In the genomic region with DNA sequence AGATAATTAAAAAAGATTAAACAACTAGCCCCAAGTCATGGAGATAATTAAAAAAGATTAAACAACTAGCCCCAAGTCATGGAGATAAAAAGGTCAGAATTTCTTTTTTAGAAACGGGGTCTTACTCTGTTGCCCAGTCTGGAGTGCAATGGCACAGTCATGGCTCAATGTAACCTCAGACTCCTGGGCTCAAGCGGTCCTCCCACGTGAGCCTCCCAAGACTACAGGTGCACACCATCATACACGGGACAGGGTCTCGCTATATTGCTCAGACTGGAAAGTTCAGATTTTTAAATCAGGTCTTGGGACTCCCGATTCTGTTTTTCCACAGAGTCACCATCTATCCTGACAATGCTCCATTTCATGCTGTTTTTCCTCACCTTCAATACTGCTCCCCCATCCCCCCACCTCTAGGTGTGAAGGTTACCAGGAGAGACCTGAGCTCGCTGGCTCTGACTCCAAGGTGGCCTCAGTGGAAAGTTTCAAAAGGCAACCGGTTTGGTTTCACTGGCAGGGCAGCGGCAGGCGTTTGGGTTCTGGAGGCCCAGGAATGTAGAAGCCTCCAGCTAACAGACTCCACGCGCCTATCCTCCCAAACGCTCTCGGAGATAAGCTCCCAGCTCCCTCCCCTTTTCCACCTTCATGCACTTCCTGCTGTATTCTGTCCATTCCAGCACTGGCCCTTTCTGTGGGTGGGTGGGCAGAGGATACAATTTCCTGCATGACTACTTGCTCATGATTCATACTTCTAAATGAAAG, we compare ENCODE assay signal across 1 cellular context.
TF ChIP-seq lines count a peak whose summit lies in the region.

No MANE protein-coding gene starts in this region.

TF ChIP-seq in HepG2, 621 proteins besides CTCF, POLR2A, EP300 and RAD21:
- TF ChIP-seq, protein P1, sequence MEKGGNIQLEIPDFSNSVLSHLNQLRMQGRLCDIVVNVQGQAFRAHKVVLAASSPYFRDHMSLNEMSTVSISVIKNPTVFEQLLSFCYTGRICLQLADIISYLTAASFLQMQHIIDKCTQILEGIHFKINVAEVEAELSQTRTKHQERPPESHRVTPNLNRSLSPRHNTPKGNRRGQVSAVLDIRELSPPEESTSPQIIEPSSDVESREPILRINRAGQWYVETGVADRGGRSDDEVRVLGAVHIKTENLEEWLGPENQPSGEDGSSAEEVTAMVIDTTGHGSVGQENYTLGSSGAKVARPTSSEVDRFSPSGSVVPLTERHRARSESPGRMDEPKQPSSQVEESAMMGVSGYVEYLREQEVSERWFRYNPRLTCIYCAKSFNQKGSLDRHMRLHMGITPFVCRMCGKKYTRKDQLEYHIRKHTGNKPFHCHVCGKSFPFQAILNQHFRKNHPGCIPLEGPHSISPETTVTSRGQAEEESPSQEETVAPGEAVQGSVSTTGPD (CRISPR knock-in tag; IDR thresholded peaks at IDR 0.05) = no peak
- TF ChIP-seq MTF1 (CRISPR knock-in tag; IDR thresholded peaks at IDR 0.05) = no peak
- TF ChIP-seq ZNF615 (CRISPR knock-in tag; IDR thresholded peaks at IDR 0.05; ENCODE audit: borderline replicate concordance) = no peak
- TF ChIP-seq, protein P2, sequence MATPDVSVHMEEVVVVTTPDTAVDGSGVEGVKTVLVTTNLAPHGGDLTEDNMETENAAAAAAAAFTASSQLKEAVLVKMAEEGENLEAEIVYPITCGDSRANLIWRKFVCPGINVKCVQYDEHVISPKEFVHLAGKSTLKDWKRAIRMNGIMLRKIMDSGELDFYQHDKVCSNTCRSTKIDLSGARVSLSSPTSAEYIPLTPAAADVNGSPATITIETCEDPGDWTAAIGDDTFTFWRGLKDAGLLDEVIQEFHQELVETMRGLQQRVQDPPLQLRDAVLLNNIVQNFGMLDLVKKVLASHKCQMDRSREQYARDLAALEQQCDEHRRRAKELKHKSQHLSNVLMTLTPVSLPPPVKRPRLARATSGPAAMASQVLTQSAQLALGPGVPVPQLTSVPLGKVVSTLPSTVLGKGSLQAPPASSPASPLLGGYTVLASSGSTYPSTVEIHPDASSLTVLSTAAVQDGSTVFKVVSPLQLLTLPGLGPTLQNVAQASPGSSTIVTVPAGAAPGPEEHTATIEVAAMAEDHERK (CRISPR knock-in tag; IDR thresholded peaks at IDR 0.05; ENCODE audit: low read depth) = no peak
- TF ChIP-seq, protein P3, sequence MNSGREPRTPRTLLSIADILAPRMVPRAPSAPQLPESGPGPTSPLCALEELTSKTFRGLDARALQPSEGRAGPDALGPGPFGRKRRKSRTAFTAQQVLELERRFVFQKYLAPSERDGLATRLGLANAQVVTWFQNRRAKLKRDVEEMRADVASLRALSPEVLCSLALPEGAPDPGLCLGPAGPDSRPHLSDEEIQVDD (CRISPR knock-in tag; IDR thresholded peaks at IDR 0.05; ENCODE audit: borderline replicate concordance) = no peak
- no peak for TF ChIP-seq ZNF225 (CRISPR knock-in tag; IDR thresholded peaks at IDR 0.05)
- TF ChIP-seq, protein P4, sequence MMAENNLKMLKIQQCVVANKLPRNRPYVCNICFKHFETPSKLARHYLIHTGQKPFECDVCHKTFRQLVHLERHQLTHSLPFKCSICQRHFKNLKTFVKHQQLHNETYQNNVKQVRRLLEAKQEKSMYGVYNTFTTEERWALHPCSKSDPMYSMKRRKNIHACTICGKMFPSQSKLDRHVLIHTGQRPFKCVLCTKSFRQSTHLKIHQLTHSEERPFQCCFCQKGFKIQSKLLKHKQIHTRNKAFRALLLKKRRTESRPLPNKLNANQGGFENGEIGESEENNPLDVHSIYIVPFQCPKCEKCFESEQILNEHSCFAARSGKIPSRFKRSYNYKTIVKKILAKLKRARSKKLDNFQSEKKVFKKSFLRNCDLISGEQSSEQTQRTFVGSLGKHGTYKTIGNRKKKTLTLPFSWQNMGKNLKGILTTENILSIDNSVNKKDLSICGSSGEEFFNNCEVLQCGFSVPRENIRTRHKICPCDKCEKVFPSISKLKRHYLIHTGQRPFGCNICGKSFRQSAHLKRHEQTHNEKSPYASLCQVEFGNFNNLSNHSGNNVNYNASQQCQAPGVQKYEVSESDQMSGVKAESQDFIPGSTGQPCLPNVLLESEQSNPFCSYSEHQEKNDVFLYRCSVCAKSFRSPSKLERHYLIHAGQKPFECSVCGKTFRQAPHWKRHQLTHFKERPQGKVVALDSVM (CRISPR knock-in tag; IDR thresholded peaks at IDR 0.05) = peak; percentile 80
- TF ChIP-seq, protein P5, sequence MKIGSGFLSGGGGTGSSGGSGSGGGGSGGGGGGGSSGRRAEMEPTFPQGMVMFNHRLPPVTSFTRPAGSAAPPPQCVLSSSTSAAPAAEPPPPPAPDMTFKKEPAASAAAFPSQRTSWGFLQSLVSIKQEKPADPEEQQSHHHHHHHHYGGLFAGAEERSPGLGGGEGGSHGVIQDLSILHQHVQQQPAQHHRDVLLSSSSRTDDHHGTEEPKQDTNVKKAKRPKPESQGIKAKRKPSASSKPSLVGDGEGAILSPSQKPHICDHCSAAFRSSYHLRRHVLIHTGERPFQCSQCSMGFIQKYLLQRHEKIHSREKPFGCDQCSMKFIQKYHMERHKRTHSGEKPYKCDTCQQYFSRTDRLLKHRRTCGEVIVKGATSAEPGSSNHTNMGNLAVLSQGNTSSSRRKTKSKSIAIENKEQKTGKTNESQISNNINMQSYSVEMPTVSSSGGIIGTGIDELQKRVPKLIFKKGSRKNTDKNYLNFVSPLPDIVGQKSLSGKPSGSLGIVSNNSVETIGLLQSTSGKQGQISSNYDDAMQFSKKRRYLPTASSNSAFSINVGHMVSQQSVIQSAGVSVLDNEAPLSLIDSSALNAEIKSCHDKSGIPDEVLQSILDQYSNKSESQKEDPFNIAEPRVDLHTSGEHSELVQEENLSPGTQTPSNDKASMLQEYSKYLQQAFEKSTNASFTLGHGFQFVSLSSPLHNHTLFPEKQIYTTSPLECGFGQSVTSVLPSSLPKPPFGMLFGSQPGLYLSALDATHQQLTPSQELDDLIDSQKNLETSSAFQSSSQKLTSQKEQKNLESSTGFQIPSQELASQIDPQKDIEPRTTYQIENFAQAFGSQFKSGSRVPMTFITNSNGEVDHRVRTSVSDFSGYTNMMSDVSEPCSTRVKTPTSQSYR (CRISPR knock-in tag; IDR thresholded peaks at IDR 0.05; ENCODE audit: borderline replicate concordance) = peak; percentile 38; the same call in 1 of the 2 replicates
- peak; percentile 55 for TF ChIP-seq ZNF7 (CRISPR knock-in tag; IDR thresholded peaks at IDR 0.05)
- 0 out of 2 replicates have a peak, but pooled peaks have one; percentile 12 for TF ChIP-seq KDM2A (CRISPR knock-in tag; IDR thresholded peaks at IDR 0.05; ENCODE audit: borderline replicate concordance, low read depth)
- TF ChIP-seq SOX5 (CRISPR knock-in tag; IDR thresholded peaks at IDR 0.05; ENCODE audit: borderline replicate concordance) = no peak
- no peak for TF ChIP-seq GPN1 (CRISPR knock-in tag; IDR thresholded peaks at IDR 0.05; ENCODE audit: borderline replicate concordance)
- no peak for TF ChIP-seq RFXAP (CRISPR knock-in tag; IDR thresholded peaks at IDR 0.05; ENCODE audit: borderline replicate concordance)
- TF ChIP-seq ZNF562 (CRISPR knock-in tag; IDR thresholded peaks at IDR 0.05; ENCODE audit: borderline replicate concordance) = no peak
- TF ChIP-seq, protein P6, sequence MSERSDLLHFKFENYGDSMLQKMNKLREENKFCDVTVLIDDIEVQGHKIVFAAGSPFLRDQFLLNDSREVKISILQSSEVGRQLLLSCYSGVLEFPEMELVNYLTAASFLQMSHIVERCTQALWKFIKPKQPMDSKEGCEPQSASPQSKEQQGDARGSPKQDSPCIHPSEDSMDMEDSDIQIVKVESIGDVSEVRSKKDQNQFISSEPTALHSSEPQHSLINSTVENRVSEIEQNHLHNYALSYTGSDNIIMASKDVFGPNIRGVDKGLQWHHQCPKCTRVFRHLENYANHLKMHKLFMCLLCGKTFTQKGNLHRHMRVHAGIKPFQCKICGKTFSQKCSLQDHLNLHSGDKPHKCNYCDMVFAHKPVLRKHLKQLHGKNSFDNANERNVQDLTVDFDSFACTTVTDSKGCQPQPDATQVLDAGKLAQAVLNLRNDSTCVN (CRISPR knock-in tag; IDR thresholded peaks at IDR 0.05; ENCODE audit: borderline replicate concordance) = no peak
- TF ChIP-seq THAP11 (CRISPR knock-in tag; IDR thresholded peaks at IDR 0.05) = no peak
- no peak for TF ChIP-seq ZFX (CRISPR knock-in tag; IDR thresholded peaks at IDR 0.05; ENCODE audit: low read depth)
- TF ChIP-seq ZNF263 (CRISPR knock-in tag; IDR thresholded peaks at IDR 0.05) = peak; percentile 29; the same call in 1 of the 2 replicates
- no peak for TF ChIP-seq ZFP62 (CRISPR knock-in tag; IDR thresholded peaks at IDR 0.05)
- no peak for TF ChIP-seq ZNF747 (CRISPR knock-in tag; IDR thresholded peaks at IDR 0.05; ENCODE audit: borderline replicate concordance)
- no peak for TF ChIP-seq POLR2AphosphoS5 (IDR thresholded peaks at IDR 0.05; ENCODE audit: low read depth, low read length)
- TF ChIP-seq ZNF552 (CRISPR knock-in tag; IDR thresholded peaks at IDR 0.05; ENCODE audit: borderline replicate concordance) = no peak
- 0 out of 2 replicates have a peak, but pooled peaks have one; percentile 19 for TF ChIP-seq ZMYM3 (CRISPR knock-in tag; IDR thresholded peaks at IDR 0.05)
- TF ChIP-seq ZNF256 (CRISPR knock-in tag; conservative IDR thresholded peaks at IDR 0.05) = no peak
- TF ChIP-seq SRY (CRISPR knock-in tag; IDR thresholded peaks at IDR 0.05) = no peak
- no peak for TF ChIP-seq KAT8 (CRISPR knock-in tag; IDR thresholded peaks at IDR 0.05)
- TF ChIP-seq, protein P7, sequence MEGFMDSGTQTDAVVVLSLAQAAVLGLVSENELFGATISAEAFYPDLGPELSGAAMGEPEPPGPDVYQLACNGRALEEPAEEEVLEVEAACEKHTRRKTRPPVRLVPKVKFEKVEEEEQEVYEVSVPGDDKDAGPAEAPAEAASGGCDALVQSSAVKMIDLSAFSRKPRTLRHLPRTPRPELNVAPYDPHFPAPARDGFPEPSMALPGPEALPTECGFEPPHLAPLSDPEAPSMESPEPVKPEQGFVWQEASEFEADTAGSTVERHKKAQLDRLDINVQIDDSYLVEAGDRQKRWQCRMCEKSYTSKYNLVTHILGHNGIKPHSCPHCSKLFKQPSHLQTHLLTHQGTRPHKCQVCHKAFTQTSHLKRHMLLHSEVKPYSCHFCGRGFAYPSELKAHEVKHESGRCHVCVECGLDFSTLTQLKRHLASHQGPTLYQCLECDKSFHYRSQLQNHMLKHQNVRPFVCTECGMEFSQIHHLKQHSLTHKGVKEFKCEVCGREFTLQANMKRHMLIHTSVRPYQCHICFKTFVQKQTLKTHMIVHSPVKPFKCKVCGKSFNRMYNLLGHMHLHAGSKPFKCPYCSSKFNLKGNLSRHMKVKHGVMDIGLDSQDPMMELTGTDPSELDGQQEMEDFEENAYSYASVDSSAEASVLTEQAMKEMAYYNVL (CRISPR knock-in tag; IDR thresholded peaks at IDR 0.05; ENCODE audit: borderline replicate concordance) = no peak
- no peak for TF ChIP-seq FOXC1 (CRISPR knock-in tag; IDR thresholded peaks at IDR 0.05; ENCODE audit: borderline replicate concordance)
- TF ChIP-seq HCFC1 (IDR thresholded peaks at IDR 0.05; ENCODE audit: low read depth, low read length) = no peak
- no peak for TF ChIP-seq KLF15 (CRISPR knock-in tag; IDR thresholded peaks at IDR 0.05; ENCODE audit: borderline replicate concordance)
- TF ChIP-seq, protein P8, sequence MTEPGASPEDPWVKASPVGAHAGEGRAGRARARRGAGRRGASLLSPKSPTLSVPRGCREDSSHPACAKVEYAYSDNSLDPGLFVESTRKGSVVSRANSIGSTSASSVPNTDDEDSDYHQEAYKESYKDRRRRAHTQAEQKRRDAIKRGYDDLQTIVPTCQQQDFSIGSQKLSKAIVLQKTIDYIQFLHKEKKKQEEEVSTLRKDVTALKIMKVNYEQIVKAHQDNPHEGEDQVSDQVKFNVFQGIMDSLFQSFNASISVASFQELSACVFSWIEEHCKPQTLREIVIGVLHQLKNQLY (CRISPR knock-in tag; IDR thresholded peaks at IDR 0.05) = no peak
- TF ChIP-seq, protein P9, sequence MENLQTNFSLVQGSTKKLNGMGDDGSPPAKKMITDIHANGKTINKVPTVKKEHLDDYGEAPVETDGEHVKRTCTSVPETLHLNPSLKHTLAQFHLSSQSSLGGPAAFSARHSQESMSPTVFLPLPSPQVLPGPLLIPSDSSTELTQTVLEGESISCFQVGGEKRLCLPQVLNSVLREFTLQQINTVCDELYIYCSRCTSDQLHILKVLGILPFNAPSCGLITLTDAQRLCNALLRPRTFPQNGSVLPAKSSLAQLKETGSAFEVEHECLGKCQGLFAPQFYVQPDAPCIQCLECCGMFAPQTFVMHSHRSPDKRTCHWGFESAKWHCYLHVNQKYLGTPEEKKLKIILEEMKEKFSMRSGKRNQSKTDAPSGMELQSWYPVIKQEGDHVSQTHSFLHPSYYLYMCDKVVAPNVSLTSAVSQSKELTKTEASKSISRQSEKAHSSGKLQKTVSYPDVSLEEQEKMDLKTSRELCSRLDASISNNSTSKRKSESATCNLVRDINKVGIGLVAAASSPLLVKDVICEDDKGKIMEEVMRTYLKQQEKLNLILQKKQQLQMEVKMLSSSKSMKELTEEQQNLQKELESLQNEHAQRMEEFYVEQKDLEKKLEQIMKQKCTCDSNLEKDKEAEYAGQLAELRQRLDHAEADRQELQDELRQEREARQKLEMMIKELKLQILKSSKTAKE (CRISPR knock-in tag; IDR thresholded peaks at IDR 0.05; ENCODE audit: borderline replicate concordance) = no peak
- no peak for TF ChIP-seq TCF12 (IDR thresholded peaks at IDR 0.05)
- TF ChIP-seq TCF12 (CRISPR knock-in tag; IDR thresholded peaks at IDR 0.05) = no peak
- TF ChIP-seq SALL2 (CRISPR knock-in tag; IDR thresholded peaks at IDR 0.05) = no peak
- no peak for TF ChIP-seq MAFG (CRISPR knock-in tag; IDR thresholded peaks at IDR 0.05)
- TF ChIP-seq RORA (CRISPR knock-in tag; IDR thresholded peaks at IDR 0.05) = no peak
- TF ChIP-seq MYC (CRISPR knock-in tag; IDR thresholded peaks at IDR 0.05; ENCODE audit: borderline replicate concordance) = no peak
- TF ChIP-seq ZNF670 (CRISPR knock-in tag; IDR thresholded peaks at IDR 0.05; ENCODE audit: borderline replicate concordance) = no peak
- TF ChIP-seq ZNF678 (CRISPR knock-in tag; IDR thresholded peaks at IDR 0.05) = no peak
- TF ChIP-seq, protein P10, sequence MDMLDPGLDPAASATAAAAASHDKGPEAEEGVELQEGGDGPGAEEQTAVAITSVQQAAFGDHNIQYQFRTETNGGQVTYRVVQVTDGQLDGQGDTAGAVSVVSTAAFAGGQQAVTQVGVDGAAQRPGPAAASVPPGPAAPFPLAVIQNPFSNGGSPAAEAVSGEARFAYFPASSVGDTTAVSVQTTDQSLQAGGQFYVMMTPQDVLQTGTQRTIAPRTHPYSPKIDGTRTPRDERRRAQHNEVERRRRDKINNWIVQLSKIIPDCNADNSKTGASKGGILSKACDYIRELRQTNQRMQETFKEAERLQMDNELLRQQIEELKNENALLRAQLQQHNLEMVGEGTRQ (IDR thresholded peaks at IDR 0.05; ENCODE audit: low read depth, low read length) = no peak
- TF ChIP-seq, protein P10 (CRISPR knock-in tag; IDR thresholded peaks at IDR 0.05; ENCODE audit: borderline replicate concordance) = no peak
- no peak for TF ChIP-seq ATF1 (CRISPR knock-in tag; IDR thresholded peaks at IDR 0.05)
- TF ChIP-seq ZNF121 (CRISPR knock-in tag; IDR thresholded peaks at IDR 0.05) = peak; percentile 86
